In the genomic region with DNA sequence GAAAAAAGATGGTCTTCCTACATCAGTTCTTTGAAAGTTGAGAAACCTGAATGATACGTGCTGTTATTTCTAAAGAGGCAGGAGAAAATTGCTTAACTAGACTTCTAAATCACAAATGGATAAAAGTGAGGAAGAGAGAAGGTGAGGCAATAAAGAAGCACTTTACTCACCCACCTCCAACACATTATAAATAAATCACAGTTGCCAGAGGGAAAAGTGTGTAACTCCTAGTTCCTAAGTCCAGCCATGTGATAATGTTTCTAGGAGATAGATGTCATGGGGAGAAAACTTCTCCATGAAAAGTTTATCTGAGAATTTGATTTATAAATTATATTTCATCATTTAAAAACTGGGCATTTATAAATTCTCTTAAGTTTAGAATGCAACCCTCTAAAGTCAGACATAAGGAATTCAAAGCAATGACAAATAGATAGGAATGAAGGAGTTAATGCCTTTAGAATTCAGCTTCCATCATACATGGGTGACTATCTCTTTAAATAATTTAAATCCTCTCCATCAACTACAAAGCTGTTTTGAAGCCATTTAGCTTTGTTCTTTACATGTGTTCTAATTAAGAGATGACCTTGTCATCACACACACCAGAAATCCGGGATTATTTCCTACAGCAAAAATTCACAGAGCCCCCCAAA, we compare ENCODE assay signal across 11 cellular contexts. TPM values are rescaled to one million over a fixed set of nuclear protein-coding genes. Genes with fewer than 3 reads are reported as not detected.
DNase-seq lines count a peak whose midpoint lies in the region; ATAC-seq, FAIRE-seq and TF ChIP-seq lines count a peak whose summit lies in the region.
"Had no signal": no experiment of that assay in that cellular context is flagged by ENCODE, and none has a peak within 500 bp of the region (broad histone marks: within the 10 kb centered on the region; RNA-seq: fewer than 3 reads in every experiment).

No MANE protein-coding gene starts in this region.

- DNase-seq in SK-N-SH, result no peak
- DNase-seq in effector memory CD8-positive, alpha-beta T cell, result no peak
- no peak for DNase-seq in ovary
- DNase-seq in GM12891 (ENCODE audit: insufficient read length, low spot score), result no peak
- DNase-seq in lower leg skin (ENCODE audit: low spot score in 2 of 2), result no peak
- DNase-seq: T-helper 9 cell had no signal

- intact Hi-C loops in ovary (cut with DNase I), result no loop called here
- intact Hi-C loops in lower leg skin (cut with DNase I; ENCODE audit: low total_unique reads), result no loop called here

- no peak overlapping the region for H3K4me3 ChIP-seq in SK-N-SH (ENCODE audit: low read depth in 2 of 2, low read length in 1 of 2)
- no peak overlapping the region for H3K4me3 ChIP-seq in Loucy (ENCODE audit: low read length, poor library complexity, severe bottlenecking)
- H3K4me3 ChIP-seq in ovary, result peak overlapping the region; percentile 16
- H3K4me3 ChIP-seq in lower leg skin (ENCODE audit: low read depth, poor library complexity, severe bottlenecking), result no peak overlapping the region
- H3K4me3 ChIP-seq: thoracic aorta had no signal

- H3K9me2 ChIP-seq in SK-N-SH (no peaks in the 10 kb centered on the region), Loucy (replicated peaks; ENCODE audit: low read depth, low read length) (no peaks in the 10 kb centered on the region)

- peak overlapping the region; percentile 32 to 58 for H3K27ac Mint-ChIP-seq in effector memory CD8-positive, alpha-beta T cell

- H3K4me2 ChIP-seq in SK-N-SH (peak overlapping the region; percentile 54), Loucy (ENCODE audit: low read depth, low read length, poor library complexity, severe bottlenecking) (peak overlapping the region; percentile 25)

- FAIRE-seq in GM12891 (lab: Jason Lieb, UNC), result no peak
- FAIRE-seq: A204.1 had no signal

- H3K4me1 Mint-ChIP-seq in effector memory CD8-positive, alpha-beta T cell (ENCODE audit: low read depth in 2 of 2), result peaks cover 27 to 35% of the 10 kb centered on the region in 2 donors

- H2AFZ ChIP-seq in SK-N-SH (ENCODE audit: low read depth) (peak overlapping the region; percentile 39; the same call in 1 of the 2 replicates), Loucy (ENCODE audit: low read length) (no peak overlapping the region)

- 7% methylated on average over 2 of the region's 2 CpGs for WGBS in SK-N-SH (ENCODE audit: low lambda C conversion rate)
- WGBS in ovary, 3 donors, result 37 to 42% (median 39%) methylated on average over 2 of the region's 2 CpGs
- WGBS in lower leg skin, 2 donors, result 55% methylated on average over 2 of the region's 2 CpGs

- H3K79me2 ChIP-seq in SK-N-SH (ENCODE audit: insufficient read depth) (no peaks in the 10 kb centered on the region), Loucy (ENCODE audit: insufficient read depth, low read length) (peaks cover 75% of the 10 kb centered on the region)

- peaks cover 2% of the 10 kb centered on the region for H3K36me3 Mint-ChIP-seq in effector memory CD8-positive, alpha-beta T cell (ENCODE audit: insufficient read depth)

- no peaks in the 10 kb centered on the region; a peak in 1 of 4 replicates for H3K4me1 ChIP-seq in SK-N-SH (ENCODE audit: control insufficient read depth in 1 of 2, insufficient read depth in 2 of 2, low read depth in 1 of 2, low read length in 1 of 2)
- H3K4me1 ChIP-seq in Loucy (ENCODE audit: insufficient read depth, low read length, poor library complexity, severe bottlenecking), result peaks cover 34% of the 10 kb centered on the region
- peaks cover 18% of the 10 kb centered on the region for H3K4me1 ChIP-seq in ovary (ENCODE audit: insufficient read depth)

- H4K20me1 ChIP-seq in SK-N-SH (ENCODE audit: insufficient read depth) (no peaks in the 10 kb centered on the region), Loucy (ENCODE audit: insufficient read depth, low read length, poor library complexity, severe bottlenecking) (peaks cover 36% of the 10 kb centered on the region)

- no peaks in the 10 kb centered on the region for H3K27me3 Mint-ChIP-seq in effector memory CD8-positive, alpha-beta T cell

- H3K36me3 ChIP-seq in SK-N-SH (replicated peaks in 1 of 2; ENCODE audit: control insufficient read depth in 1 of 2, insufficient read depth in 2 of 2, low read length in 1 of 2), result no peaks in the 10 kb centered on the region
- H3K36me3 ChIP-seq in Loucy (ENCODE audit: insufficient read depth, low read length), result peaks cover 11% of the 10 kb centered on the region; the same call in 1 of the 2 replicates
- H3K36me3 ChIP-seq in ovary, result no peaks in the 10 kb centered on the region
- H3K36me3 ChIP-seq: thoracic aorta had no signal

- H3K27me3 ChIP-seq in SK-N-SH (ENCODE audit: insufficient read depth) (no peaks in the 10 kb centered on the region), Loucy (ENCODE audit: insufficient read depth, low read length, poor library complexity, severe bottlenecking) (no peaks in the 10 kb centered on the region), ovary (no peaks in the 10 kb centered on the region)

- peak overlapping the region in 1 of 2 donors; percentile 44 for H3K4me3 Mint-ChIP-seq in effector memory CD8-positive, alpha-beta T cell

- H3K27ac ChIP-seq in SK-N-SH (ENCODE audit: low read depth in 2 of 2, low read length in 1 of 2), result no peak overlapping the region
- peak overlapping the region in 1 of 2 donors; percentile 46 for H3K27ac ChIP-seq in ovary
- H3K27ac ChIP-seq: thoracic aorta had no signal

- H3K9ac ChIP-seq in SK-N-SH (no peak overlapping the region), Loucy (ENCODE audit: low read depth, low read length, poor library complexity, severe bottlenecking) (no peak overlapping the region)

- H3K9me3 ChIP-seq in SK-N-SH (no peaks in the 10 kb centered on the region), Loucy (ENCODE audit: insufficient read depth, low read depth, low read length) (no peaks in the 10 kb centered on the region), ovary (no peaks in the 10 kb centered on the region)
- H3K9me3 ChIP-seq: thoracic aorta had no signal

- POLR2A ChIA-PET in SK-N-SH (lab: Yijun Ruan, JAX), result no interaction called here

- TF ChIP-seq EP300 in SK-N-SH (IDR thresholded peaks at IDR 0.05; ENCODE audit: borderline replicate concordance in 1 of 2, low read depth in 1 of 2, low read length in 1 of 2) (no peak), ovary (IDR thresholded peaks at IDR 0.05) (no peak)

- TF ChIP-seq RAD21 in SK-N-SH (IDR thresholded peaks at IDR 0.05; ENCODE audit: low read length), result no peak

- H3F3A ChIP-seq in SK-N-SH (replicated peaks; ENCODE audit: insufficient read depth), result peaks cover 6% of the 10 kb centered on the region
- no peaks in the 10 kb centered on the region for H3F3A ChIP-seq in Loucy (ENCODE audit: low read depth)

- no peak for TF ChIP-seq POLR2A in ovary (IDR thresholded peaks at IDR 0.05)
- no peak for TF ChIP-seq POLR2A in GM12891 (IDR thresholded peaks at IDR 0.05; ENCODE audit: low read depth, low read length)
- no peak for TF ChIP-seq POLR2A in lower leg skin (IDR thresholded peaks at IDR 0.05)

- no peak for TF ChIP-seq CTCF in SK-N-SH (IDR thresholded peaks at IDR 0.05)
- no peak for TF ChIP-seq CTCF in Loucy (conservative IDR thresholded peaks at IDR 0.05; ENCODE audit: low read length)
- no peak for TF ChIP-seq CTCF in ovary (IDR thresholded peaks at IDR 0.05)
- TF ChIP-seq CTCF in lower leg skin (IDR thresholded peaks at IDR 0.05), result no peak

- no peak for ATAC-seq in SK-N-SH treated with all-trans-retinoic acid at 6 μM for 48 hours
- no peak for ATAC-seq in effector memory CD8-positive, alpha-beta T cell (replicated peaks)
- ATAC-seq in GM19351 (IDR thresholded peaks at IDR 0.05; ENCODE audit: unreplicated experiment), result no peak

- no peaks in the 10 kb centered on the region for H3K9me3 Mint-ChIP-seq in effector memory CD8-positive, alpha-beta T cell

- CTCF ChIA-PET in SK-N-SH (lab: Yijun Ruan, JAX), result no interaction called here

TF ChIP-seq in SK-N-SH, 30 proteins besides CTCF, POLR2A, EP300 and RAD21:
- TF ChIP-seq YY1 (IDR thresholded peaks at IDR 0.05; ENCODE audit: low read depth) (no peak), MXI1 (IDR thresholded peaks at IDR 0.05; ENCODE audit: low read depth, low read length) (no peak), MEF2A (IDR thresholded peaks at IDR 0.05; ENCODE audit: borderline replicate concordance, low read depth) (no peak), TEAD4 (IDR thresholded peaks at IDR 0.05; ENCODE audit: borderline replicate concordance, insufficient read depth) (no peak)

TF ChIP-seq in SK-N-SH treated with all-trans-retinoic acid at 6 μM for 48 hours, 23 proteins besides CTCF, POLR2A, EP300 and RAD21 (continues in another document):
- no peak for TF ChIP-seq ZNF70 (CRISPR knock-in tag; IDR thresholded peaks at IDR 0.05)

TF ChIP-seq in GM12891, 5 proteins besides CTCF, POLR2A, EP300 and RAD21:
- TF ChIP-seq SPI1 (IDR thresholded peaks at IDR 0.05; ENCODE audit: low read depth, low read length) (no peak), POU2F2 (IDR thresholded peaks at IDR 0.05; ENCODE audit: low read depth, low read length) (no peak)

RNA-seq across cellular contexts. Expression of a gene that starts 60.0 kb away (rescaled TPM):
- polyA plus RNA-seq in SK-N-SH (2012; rRNA removed) (0.02 and 0.05 TPM in 2 replicates), ovary (10 to 100 TPM in 1 of 2 donors, 1 to 10 TPM in 1; 9.4 to 14.8 TPM)
- 0.04 TPM in 2 replicates for polyA plus RNA-seq in SK-N-SH (2012; cell fraction: cytosol; rRNA removed)
- polyA plus RNA-seq in SK-N-SH (2012; cell fraction: nucleus; rRNA removed), result 0.06 TPM in 1 of 2 replicates, not detected in the other
- total RNA-seq in ovary (10 to 100 TPM; 33.3 to 56.6 (median 43.1) TPM), lower leg skin (10 to 100 TPM; 15.9 to 21.6 (median 16.9) TPM)
- polyA plus RNA-seq in GM12891 (2012; ENCODE audit: low read depth, missing spikeins), result 7.5 TPM
